8 cellular contexts compared by ENCODE assay signal in the genomic region with DNA sequence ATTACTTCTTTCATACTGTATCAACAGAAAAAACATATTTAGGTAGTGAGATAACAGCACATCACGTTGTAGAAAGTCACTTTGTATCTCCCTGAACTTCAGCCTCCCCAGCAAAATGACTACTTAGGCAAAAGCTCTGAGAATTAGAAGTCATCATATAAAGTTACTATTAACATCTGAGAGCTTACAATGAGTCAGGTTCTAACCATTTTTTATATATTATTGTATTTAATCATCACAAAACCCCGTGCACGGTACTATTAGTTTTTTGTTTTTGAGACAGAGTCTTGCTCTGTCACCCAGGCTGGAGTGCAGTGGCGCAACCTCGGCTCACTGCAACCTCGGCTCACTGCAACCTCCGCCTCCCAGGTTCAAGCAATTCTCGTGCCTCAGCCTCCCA. TPM values are rescaled to one million over a fixed set of nuclear protein-coding genes. Genes with fewer than 3 reads are reported as not detected.
DNase-seq lines count a peak whose midpoint lies in the region; ATAC-seq and TF ChIP-seq lines count a peak whose summit lies in the region.
"Not testable (repeated sequence)": the region's sequence is repeated elsewhere in the genome, so short reads cannot be mapped to it uniquely, and the experiment has no call there.

No MANE protein-coding gene starts in this region.

- peaks cover 47% of the 10 kb centered on the region for H3K4me1 ChIP-seq in CD4-positive, CD25-positive, alpha-beta regulatory T cell (ENCODE audit: control insufficient read depth, insufficient read depth, low read length, poor library complexity, severe bottlenecking)
- H3K4me1 ChIP-seq in neutrophil (ENCODE audit: control insufficient read depth in 1 of 2, insufficient read depth in 1 of 2, low read depth in 1 of 2, low read length in 1 of 2) (peaks cover 25 to 46% of the 10 kb centered on the region in 2 experiments), thoracic aorta (ENCODE audit: control insufficient read depth in 1 of 2, low read depth in 2 of 2) (peaks cover 43 to 79% of the 10 kb centered on the region in 2 donors)

- peaks cover 41 to 80% (median 76%) of the 10 kb centered on the region in 4 donors for H3K4me1 Mint-ChIP-seq in CD4-positive, CD25-positive, alpha-beta regulatory T cell
- peaks cover 75% of the 10 kb centered on the region for H3K4me1 Mint-ChIP-seq in activated naive CD4-positive, alpha-beta T cell treated with anti-CD3 and anti-CD28 coated beads, Interleukin-2, amount 50 U/mL, for 24 hours

- not testable (repeated sequence) for ATAC-seq in CD4-positive, CD25-positive, alpha-beta regulatory T cell (ENCODE audit: low read depth in 2 of 2); thoracic aorta (ENCODE audit: insufficient number of reproducible peaks, low FRiP score, low read depth)

- H3K27me3 Mint-ChIP-seq in CD4-positive, CD25-positive, alpha-beta regulatory T cell; activated naive CD4-positive, alpha-beta T cell treated with anti-CD3 and anti-CD28 coated beads, Interleukin-2, amount 50 U/mL, for 24 hours: not testable (repeated sequence)

- H3K9me3 Mint-ChIP-seq in CD4-positive, CD25-positive, alpha-beta regulatory T cell; activated naive CD4-positive, alpha-beta T cell treated with anti-CD3 and anti-CD28 coated beads, Interleukin-2, amount 50 U/mL, for 24 hours: not testable (repeated sequence)

- not testable (repeated sequence) for H3K27ac ChIP-seq in CD4-positive, CD25-positive, alpha-beta regulatory T cell (ENCODE audit: insufficient read depth, low read length, poor library complexity, severe bottlenecking)
- peak overlapping the region; percentile 7; the same call in 1 of the 2 replicates for H3K27ac ChIP-seq in VCaP
- peak overlapping the region; percentile 43 for H3K27ac ChIP-seq in neutrophil
- peak overlapping the region; percentile 58 to 61 for H3K27ac ChIP-seq in thoracic aorta

- H3K4me3 ChIP-seq in CD4-positive, CD25-positive, alpha-beta regulatory T cell (ENCODE audit: low read depth, low read length), result peak overlapping the region; percentile 50
- not testable (repeated sequence) for H3K4me3 ChIP-seq in neutrophil (ENCODE audit: low read depth in 1 of 2, low read length in 1 of 2)
- H3K4me3 ChIP-seq in thoracic aorta, result peak overlapping the region; percentile 12

- H3K36me3 Mint-ChIP-seq in CD4-positive, CD25-positive, alpha-beta regulatory T cell, result peaks cover 46% of the 10 kb centered on the region
- H3K36me3 Mint-ChIP-seq in activated naive CD4-positive, alpha-beta T cell treated with anti-CD3 and anti-CD28 coated beads, Interleukin-2, amount 50 U/mL, for 24 hours, result peaks cover 35% of the 10 kb centered on the region

- peak overlapping the region; percentile 16 to 74 (median 23) for H3K27ac Mint-ChIP-seq in CD4-positive, CD25-positive, alpha-beta regulatory T cell
- peak overlapping the region; percentile 90 for H3K27ac Mint-ChIP-seq in activated naive CD4-positive, alpha-beta T cell treated with anti-CD3 and anti-CD28 coated beads, Interleukin-2, amount 50 U/mL, for 24 hours

- H3K27me3 ChIP-seq in CD4-positive, CD25-positive, alpha-beta regulatory T cell (ENCODE audit: control insufficient read depth, insufficient read depth, low read length); neutrophil; thoracic aorta (replicated peaks; ENCODE audit: insufficient read depth): not testable (repeated sequence)

- not testable (repeated sequence) for H3K9me3 ChIP-seq in CD4-positive, CD25-positive, alpha-beta regulatory T cell (ENCODE audit: control insufficient read depth in 2 of 2, low read length in 2 of 2); neutrophil; thoracic aorta

- H3K4me3 Mint-ChIP-seq in CD4-positive, CD25-positive, alpha-beta regulatory T cell, result peak overlapping the region; percentile 39 to 69 (median 44)
- peak overlapping the region; percentile 1 for H3K4me3 Mint-ChIP-seq in activated naive CD4-positive, alpha-beta T cell treated with anti-CD3 and anti-CD28 coated beads, Interleukin-2, amount 50 U/mL, for 24 hours

- TF ChIP-seq CTCF in VCaP (conservative IDR thresholded peaks at IDR 0.05); neutrophil (IDR thresholded peaks at IDR 0.05); thoracic aorta (IDR thresholded peaks at IDR 0.05): not testable (repeated sequence)

- peaks cover 66% of the 10 kb centered on the region for H3K36me3 ChIP-seq in CD4-positive, CD25-positive, alpha-beta regulatory T cell (ENCODE audit: control insufficient read depth, insufficient read depth, low read length)
- peaks cover 53% of the 10 kb centered on the region for H3K36me3 ChIP-seq in neutrophil
- peaks cover 14% of the 10 kb centered on the region for H3K36me3 ChIP-seq in thoracic aorta

- DNase-seq in CD4-positive, CD25-positive, alpha-beta regulatory T cell; thoracic aorta (ENCODE audit: low spot score): not testable (repeated sequence)
- peak; percentile 43 for DNase-seq in HS-5 (ENCODE audit: low read depth)
- DNase-seq in dedifferentiated amniotic fluid mesenchymal stem cell (ENCODE audit: extremely low spot score), result peak; percentile 41
- DNase-seq in glomerular visceral epithelial cell (ENCODE audit: extremely low spot score), result peak; percentile 17

RNA-seq across cellular contexts. Expression of a gene that starts 13.5 kb away (rescaled TPM):
- total RNA-seq in CD4-positive, CD25-positive, alpha-beta regulatory T cell, result 69.0 TPM
- polyA plus RNA-seq in CD4-positive, CD25-positive, alpha-beta regulatory T cell, result 10 to 100 TPM; 20.9 to 31.9 (median 24.6) TPM
- total RNA-seq in thoracic aorta, result 100 to 1,000 TPM; 148 to 164 TPM
